Comparison of ENCODE assay signal across 8 cellular contexts in genomic region chr3:32334675-32335074, GRCh38. TPM values are rescaled to one million over a fixed set of nuclear protein-coding genes. Genes with fewer than 3 reads are reported as not detected.
A peak's percentile ranks its signal among the peaks of the same experiment; 100 is the strongest.
DNase-seq lines count a peak whose midpoint lies in the region; TF ChIP-seq lines count a peak whose summit lies in the region.

No MANE protein-coding gene starts in this region.

- H3K36me3 Mint-ChIP-seq in chondrocyte (ENCODE audit: low read depth), result peaks cover 2% of the 10 kb centered on the region

- H3K9me3 ChIP-seq in WERI-Rb-1 (ENCODE audit: severe bottlenecking), result no peaks in the 10 kb centered on the region
- H3K9me3 ChIP-seq in tibial artery, result peaks cover 0 to 5% (median 0%) of the 10 kb centered on the region in 3 donors

- CTCF ChIA-PET in HEK293T (lab: Yijun Ruan, JAX) (interaction anchor here (0.6 to 1.5 kb wide), 4 partner anchors 10 to 640 kb away, joined by 3 to 4 read pairs (median 3); no protein-coding TSS in a partner anchor), RWPE1 (lab: Yijun Ruan, JAX) (interaction anchor here (0.6 to 0.8 kb wide), 4 partner anchors 12 to 158 kb away, joined by 3 read pairs; no protein-coding TSS in a partner anchor)

- H3K36me3 ChIP-seq in WERI-Rb-1, result no peaks in the 10 kb centered on the region
- H3K36me3 ChIP-seq in tibial artery, result no peaks in the 10 kb centered on the region

- POLR2A ChIA-PET in HEK293T (lab: Yijun Ruan, JAX), result no interaction called here
- POLR2A ChIA-PET in RWPE1 (lab: Yijun Ruan, JAX; ENCODE audit: low non-redundant PET), result no interaction called here

- peak; percentile 49 for DNase-seq in HEK293T (ENCODE audit: extremely low spot score)
- peak; percentile 38 for DNase-seq in WERI-Rb-1
- DNase-seq in chondrocyte (ENCODE audit: low spot score), result no peak
- DNase-seq in stimulated activated CD4-positive, alpha-beta T cell treated with anti-CD3 and anti-CD28 coated beads, Interleukin-2, amount 100 ng/mL, for 24 hours, result peak; percentile 61 to 63
- no peak for DNase-seq in tibial artery
- DNase-seq in NCI-H510A (lab: John Stamatoyannopoulos, UW), result no peak
- no peak for DNase-seq in UCSD-AML1 (lab: John Stamatoyannopoulos, UW; ENCODE audit: unreplicated experiment)
- no peak for DNase-seq in RWPE1 (ENCODE audit: low spot score)

- H3K4me1 Mint-ChIP-seq in chondrocyte (ENCODE audit: low read depth), result peaks cover 9% of the 10 kb centered on the region

- H3K27ac Mint-ChIP-seq in chondrocyte (ENCODE audit: unreplicated experiment), result no peak overlapping the region

- intact Hi-C loops in tibial artery (cut with DNase I; ENCODE audit: low total_unique reads), result no loop called here

- H3K27ac ChIP-seq in WERI-Rb-1, result no peak overlapping the region
- no peak overlapping the region for H3K27ac ChIP-seq in tibial artery
- no peak overlapping the region for H3K27ac ChIP-seq in RWPE1

- peaks cover 3% of the 10 kb centered on the region for H3K9me3 Mint-ChIP-seq in chondrocyte (ENCODE audit: low read depth)

- no peaks in the 10 kb centered on the region for H3K27me3 ChIP-seq in WERI-Rb-1 (ENCODE audit: insufficient read depth, low read depth, severe bottlenecking)
- H3K27me3 ChIP-seq in tibial artery, result no peaks in the 10 kb centered on the region

- H3K27me3 Mint-ChIP-seq in chondrocyte (ENCODE audit: low read depth), result no peaks in the 10 kb centered on the region

- H3K4me1 ChIP-seq in tibial artery, result no peaks in the 10 kb centered on the region

- no peak overlapping the region for H3K4me3 Mint-ChIP-seq in chondrocyte (ENCODE audit: unreplicated experiment)

- no peak overlapping the region for H3K4me3 ChIP-seq in WERI-Rb-1 (ENCODE audit: low read depth, low read length)
- no peak overlapping the region for H3K4me3 ChIP-seq in tibial artery

- TF ChIP-seq CTCF in WERI-Rb-1 (IDR thresholded peaks at IDR 0.05; ENCODE audit: low read depth, low read length), result peak; percentile 74
- peak; percentile 41 for TF ChIP-seq CTCF in chondrocyte (IDR thresholded peaks at IDR 0.05)
- TF ChIP-seq CTCF in tibial artery (IDR thresholded peaks at IDR 0.05), result no peak
- no peak; the same call in 1 of the 2 replicates for TF ChIP-seq CTCF in RWPE1 (conservative IDR thresholded peaks at IDR 0.05; ENCODE audit: low read depth)

TF ChIP-seq in HEK293T, 16 proteins besides CTCF, POLR2A, EP300 and RAD21:
- TF ChIP-seq ZNF384 (IDR thresholded peaks at IDR 0.05) (0 out of 2 replicates have a peak, but pooled peaks have one; percentile 23), FOXK2 (IDR thresholded peaks at IDR 0.05) (no peak)

RNA-seq across cellular contexts. Expression of gene CMTM7, which starts 57.0 kb away (rescaled TPM):
- 8.8 to 10.6 TPM (median 9.3 TPM) in 3 replicates for total RNA-seq in chondrocyte

Comparison
In these comparisons a context has a peak if more than half of its experiments do, and no peak if none do; other contexts are left out.
1. DNase-seq: peak in HEK293T (single experiment), WERI-Rb-1 (single experiment) and stimulated activated CD4-positive, alpha-beta T cell treated with anti-CD3 and anti-CD28 coated beads, Interleukin-2, amount 100 ng/mL, for 24 hours (2 of 2); none in chondrocyte (single experiment), tibial artery (0 of 2), NCI-H510A (single experiment), UCSD-AML1 (single experiment) and RWPE1 (single experiment).
2. CTCF ChIP-seq: peak in WERI-Rb-1 (single experiment) and chondrocyte (single experiment); none in tibial artery (0 of 2) and RWPE1 (single experiment).